In genomic region chr15:67918205-67918861, GRCh38 we compare ENCODE assay signal across 19 cellular contexts.
DNase-seq lines count a peak whose midpoint lies in the region; ATAC-seq and TF ChIP-seq lines count a peak whose summit lies in the region.
"Had no signal": no experiment of that assay in that cellular context is flagged by ENCODE, and none has a peak within 500 bp of the region (broad histone marks: within the 10 kb centered on the region; RNA-seq: fewer than 3 reads in every experiment).

No MANE protein-coding gene starts in this region.

- H2AK5ac ChIP-seq in neuronal stem cell (ENCODE audit: low read depth, low read length), result peak overlapping the region; percentile 22

- peak overlapping the region; percentile 53 for H3K9ac ChIP-seq in neuronal stem cell (ENCODE audit: low read depth, low read length, poor library complexity)
- H3K9ac ChIP-seq: BLaER1 treated with 17β-estradiol and CSF1 and Interleukin-3, amounts not matched to agents 10 nM and 100 nM had no signal

- H2AFZ ChIP-seq in neuronal stem cell (ENCODE audit: low read length), result peak overlapping the region; percentile 21

- no peak overlapping the region for H3K4ac ChIP-seq in neuronal stem cell (ENCODE audit: low read length)

- DNase-seq in heart left ventricle (no peak), cardiac septum (ENCODE audit: low spot score) (no peak), right atrium auricular region (ENCODE audit: low spot score) (peak; percentile 54), neuronal stem cell (ENCODE audit: low spot score) (no peak), vagina (ENCODE audit: extremely low spot score in 2 of 2) (no peak), germinal center (ENCODE audit: low spot score) (no peak)
- no peak for DNase-seq in stimulated activated CD4-positive, alpha-beta T cell treated with anti-CD3 and anti-CD28 coated beads, Interleukin-4, amount 100 ng/mL, for 24 hours
- DNase-seq: activated CD4-positive, alpha-beta T cell treated with anti-CD3 and anti-CD28 coated beads, Interleukin-2, amount 10 ng/mL, durations not matched to agents 7 days and 5 days; activated CD8-positive, alpha-beta memory T cell treated with anti-CD3 and anti-CD28 coated beads, Interleukin-2, amount 50 U/mL, for 4 hours; dermis blood vessel endothelial cell; KBM-7; kidney; MV-4-11; NCI-H1694 treated with DMSO at 0.1 percent for 48 hours; SIG-M5; stimulated activated CD8-positive, alpha-beta memory T cell treated with anti-CD3 and anti-CD28 coated beads, Interleukin-4, amount 100 ng/mL, for 48 hours; T-helper 1 cell had no signal

- H3K4me1 ChIP-seq in heart left ventricle (peaks cover 0 to 45% (median 32%) of the 10 kb centered on the region in 12 donors), right atrium auricular region (peaks cover 0 to 55% of the 10 kb centered on the region in 2 donors), neuronal stem cell (ENCODE audit: control insufficient read depth in 2 of 2, insufficient read depth in 1 of 2, low read depth in 1 of 2, low read length in 2 of 2) (peaks cover 24 to 37% of the 10 kb centered on the region in 2 donors), vagina (peaks cover 49% of the 10 kb centered on the region)

- intact Hi-C loops in heart left ventricle (cut with DNase I) (no loop called here), cardiac septum (cut with DNase I) (no loop called here), vagina (cut with DNase I) (no loop called here)

- TF ChIP-seq CTCF in heart left ventricle (IDR thresholded peaks at IDR 0.05) (no peak), right atrium auricular region (IDR thresholded peaks at IDR 0.05) (no peak), vagina (IDR thresholded peaks at IDR 0.05) (no peak)

- H2BK120ac ChIP-seq in neuronal stem cell (ENCODE audit: low read depth, low read length), result no peak overlapping the region

- TF ChIP-seq POLR2A in heart left ventricle (IDR thresholded peaks at IDR 0.05), result no peak
- no peak for TF ChIP-seq POLR2A in vagina (IDR thresholded peaks at IDR 0.05)

- H3K18ac ChIP-seq in neuronal stem cell (ENCODE audit: low read length), result peak overlapping the region; percentile 94

- H3K36me3 ChIP-seq in heart left ventricle (no peaks in the 10 kb centered on the region), right atrium auricular region (no peaks in the 10 kb centered on the region), neuronal stem cell (replicated peaks in 1 of 2; ENCODE audit: control insufficient read depth in 2 of 2, insufficient read depth in 2 of 2, low read length in 2 of 2) (no peaks in the 10 kb centered on the region), vagina (no peaks in the 10 kb centered on the region)

- H3K23ac ChIP-seq in neuronal stem cell (ENCODE audit: low read depth, low read length, poor library complexity), result no peak overlapping the region

- peak overlapping the region; percentile 97 for H2BK12ac ChIP-seq in neuronal stem cell (ENCODE audit: low read length)

- no peak overlapping the region for H3K14ac ChIP-seq in neuronal stem cell (ENCODE audit: low read length)

- H3K4me3 ChIP-seq in heart left ventricle, result no peak overlapping the region
- no peak overlapping the region for H3K4me3 ChIP-seq in right atrium auricular region
- H3K4me3 ChIP-seq in neuronal stem cell (ENCODE audit: low read length in 2 of 2), result no peak overlapping the region
- H3K4me3 ChIP-seq in vagina, result no peak overlapping the region

- no peak for ATAC-seq in heart left ventricle
- ATAC-seq in GM18520 (IDR thresholded peaks at IDR 0.05; ENCODE audit: unreplicated experiment), result no peak

- no peaks in the 10 kb centered on the region for H3K79me1 ChIP-seq in neuronal stem cell (ENCODE audit: low read depth, low read length)

- peak overlapping the region; percentile 19 for H4K91ac ChIP-seq in neuronal stem cell (ENCODE audit: low read depth, low read length, poor library complexity)

- no peak overlapping the region for H4K8ac ChIP-seq in neuronal stem cell (ENCODE audit: low read depth, low read length)

- H3K27me3 ChIP-seq in heart left ventricle, result no peaks in the 10 kb centered on the region
- H3K27me3 ChIP-seq in right atrium auricular region, result no peaks in the 10 kb centered on the region
- H3K27me3 ChIP-seq in neuronal stem cell (ENCODE audit: control insufficient read depth in 3 of 3, insufficient read depth in 3 of 3, low read depth in 1 of 3, low read length in 3 of 3), result no peaks in the 10 kb centered on the region
- H3K27me3 ChIP-seq in vagina, result no peaks in the 10 kb centered on the region
- H3K27me3 ChIP-seq: BLaER1 treated with 17β-estradiol and CSF1 and Interleukin-3, amounts not matched to agents 10 nM and 100 nM had no signal

- H2BK15ac ChIP-seq in neuronal stem cell (ENCODE audit: low read length), result peak overlapping the region; percentile 80

- 93 to 100% (median 97%) methylated on average over 6 to 10 of the region's 10 CpGs for WGBS in heart left ventricle, 4 donors
- WGBS in neuronal stem cell (ENCODE audit: extremely low coverage in 2 of 2, insufficient read length in 2 of 2, insufficient replicate concordance in 1 of 2), 2 donors, result no CpG with 5 or more reads among the region's 10 CpGs

- H2BK5ac ChIP-seq in neuronal stem cell (ENCODE audit: low read length), result peak overlapping the region; percentile 30

- peaks cover 0 to 11% (median 0%) of the 10 kb centered on the region in 12 donors for H3K9me3 ChIP-seq in heart left ventricle
- no peaks in the 10 kb centered on the region for H3K9me3 ChIP-seq in right atrium auricular region
- H3K9me3 ChIP-seq in neuronal stem cell (replicated peaks in 1 of 2; ENCODE audit: control insufficient read depth in 2 of 2, insufficient read depth in 1 of 2, low read depth in 1 of 2, low read length in 2 of 2), result no peaks in the 10 kb centered on the region
- H3K9me3 ChIP-seq in vagina, result no peaks in the 10 kb centered on the region

- no peak overlapping the region for H3K4me2 ChIP-seq in neuronal stem cell (ENCODE audit: insufficient read depth, low read length, poor library complexity, severe bottlenecking)
- H3K4me2 ChIP-seq: BLaER1 treated with 17β-estradiol and CSF1 and Interleukin-3, amounts not matched to agents 10 nM and 100 nM had no signal

- peak overlapping the region in 10 of 12 donors; percentile 13 to 90 (median 84) for H3K27ac ChIP-seq in heart left ventricle
- H3K27ac ChIP-seq in right atrium auricular region, result peak overlapping the region; percentile 80 to 83
- H3K27ac ChIP-seq in neuronal stem cell (replicated peaks; ENCODE audit: low read length), result peak overlapping the region; percentile 83
- peak overlapping the region; percentile 51 for H3K27ac ChIP-seq in vagina
- H3K27ac ChIP-seq: BLaER1 treated with 17β-estradiol and CSF1 and Interleukin-3, amounts not matched to agents 10 nM and 100 nM had no signal
